ENCODE assay signal across 1 cellular context in the genomic region with DNA sequence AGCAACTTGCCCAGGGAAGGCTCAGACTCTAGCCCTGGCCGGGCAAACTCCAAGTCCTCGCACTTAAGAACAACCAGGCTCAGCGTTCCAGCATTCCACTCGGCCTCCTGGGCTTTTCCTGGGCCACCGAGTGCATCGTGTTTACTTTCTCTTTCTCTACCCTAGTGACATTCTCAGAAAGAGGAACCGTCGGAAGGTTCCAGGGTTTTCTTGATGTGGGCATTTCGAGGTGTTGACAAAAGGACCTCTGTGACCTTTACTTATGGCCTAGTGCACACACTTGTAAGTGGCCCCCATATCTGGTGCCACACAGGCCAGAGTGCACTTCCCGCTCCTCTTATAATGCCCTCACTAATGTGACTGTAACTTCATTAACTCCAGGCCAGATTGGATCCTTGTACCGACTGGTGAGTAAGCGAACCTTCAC.
A peak's percentile ranks its signal among the peaks of the same experiment; 100 is the strongest.
TF ChIP-seq lines count a peak whose summit lies in the region.

No MANE protein-coding gene starts in this region.

TF ChIP-seq in HepG2, 621 proteins besides CTCF, POLR2A, EP300 and RAD21 (continued from another document):
- TF ChIP-seq, protein P1, sequence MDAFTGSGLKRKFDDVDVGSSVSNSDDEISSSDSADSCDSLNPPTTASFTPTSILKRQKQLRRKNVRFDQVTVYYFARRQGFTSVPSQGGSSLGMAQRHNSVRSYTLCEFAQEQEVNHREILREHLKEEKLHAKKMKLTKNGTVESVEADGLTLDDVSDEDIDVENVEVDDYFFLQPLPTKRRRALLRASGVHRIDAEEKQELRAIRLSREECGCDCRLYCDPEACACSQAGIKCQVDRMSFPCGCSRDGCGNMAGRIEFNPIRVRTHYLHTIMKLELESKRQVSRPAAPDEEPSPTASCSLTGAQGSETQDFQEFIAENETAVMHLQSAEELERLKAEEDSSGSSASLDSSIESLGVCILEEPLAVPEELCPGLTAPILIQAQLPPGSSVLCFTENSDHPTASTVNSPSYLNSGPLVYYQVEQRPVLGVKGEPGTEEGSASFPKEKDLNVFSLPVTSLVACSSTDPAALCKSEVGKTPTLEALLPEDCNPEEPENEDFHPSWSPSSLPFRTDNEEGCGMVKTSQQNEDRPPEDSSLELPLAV (CRISPR knock-in tag; conservative IDR thresholded peaks at IDR 0.05; ENCODE audit: low read depth): no peak
- TF ChIP-seq GATAD1 (CRISPR knock-in tag; IDR thresholded peaks at IDR 0.05): peak; percentile 26; the same call in 1 of the 2 replicates
- no peak for TF ChIP-seq RCOR2 (CRISPR knock-in tag; IDR thresholded peaks at IDR 0.05)
- TF ChIP-seq ZNF468 (CRISPR knock-in tag; IDR thresholded peaks at IDR 0.05): no peak
- 0 out of 2 replicates have a peak, but pooled peaks have one; percentile 8 for TF ChIP-seq ELF1 (CRISPR knock-in tag; IDR thresholded peaks at IDR 0.05)
- TF ChIP-seq TGIF2 (CRISPR knock-in tag; IDR thresholded peaks at IDR 0.05): peak; percentile 68; the same call in 1 of the 2 replicates
- peak; percentile 41; the same call in 1 of the 2 replicates for TF ChIP-seq NFIC (IDR thresholded peaks at IDR 0.05; ENCODE audit: low read length)
- TF ChIP-seq, protein P2, sequence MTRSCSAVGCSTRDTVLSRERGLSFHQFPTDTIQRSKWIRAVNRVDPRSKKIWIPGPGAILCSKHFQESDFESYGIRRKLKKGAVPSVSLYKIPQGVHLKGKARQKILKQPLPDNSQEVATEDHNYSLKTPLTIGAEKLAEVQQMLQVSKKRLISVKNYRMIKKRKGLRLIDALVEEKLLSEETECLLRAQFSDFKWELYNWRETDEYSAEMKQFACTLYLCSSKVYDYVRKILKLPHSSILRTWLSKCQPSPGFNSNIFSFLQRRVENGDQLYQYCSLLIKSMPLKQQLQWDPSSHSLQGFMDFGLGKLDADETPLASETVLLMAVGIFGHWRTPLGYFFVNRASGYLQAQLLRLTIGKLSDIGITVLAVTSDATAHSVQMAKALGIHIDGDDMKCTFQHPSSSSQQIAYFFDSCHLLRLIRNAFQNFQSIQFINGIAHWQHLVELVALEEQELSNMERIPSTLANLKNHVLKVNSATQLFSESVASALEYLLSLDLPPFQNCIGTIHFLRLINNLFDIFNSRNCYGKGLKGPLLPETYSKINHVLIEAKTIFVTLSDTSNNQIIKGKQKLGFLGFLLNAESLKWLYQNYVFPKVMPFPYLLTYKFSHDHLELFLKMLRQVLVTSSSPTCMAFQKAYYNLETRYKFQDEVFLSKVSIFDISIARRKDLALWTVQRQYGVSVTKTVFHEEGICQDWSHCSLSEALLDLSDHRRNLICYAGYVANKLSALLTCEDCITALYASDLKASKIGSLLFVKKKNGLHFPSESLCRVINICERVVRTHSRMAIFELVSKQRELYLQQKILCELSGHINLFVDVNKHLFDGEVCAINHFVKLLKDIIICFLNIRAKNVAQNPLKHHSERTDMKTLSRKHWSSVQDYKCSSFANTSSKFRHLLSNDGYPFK (CRISPR knock-in tag; IDR thresholded peaks at IDR 0.05; ENCODE audit: borderline replicate concordance): no peak; the same call in 1 of the 2 replicates
- TF ChIP-seq FOXA3 (CRISPR knock-in tag; IDR thresholded peaks at IDR 0.05): peak; percentile 73
- TF ChIP-seq, protein P3, sequence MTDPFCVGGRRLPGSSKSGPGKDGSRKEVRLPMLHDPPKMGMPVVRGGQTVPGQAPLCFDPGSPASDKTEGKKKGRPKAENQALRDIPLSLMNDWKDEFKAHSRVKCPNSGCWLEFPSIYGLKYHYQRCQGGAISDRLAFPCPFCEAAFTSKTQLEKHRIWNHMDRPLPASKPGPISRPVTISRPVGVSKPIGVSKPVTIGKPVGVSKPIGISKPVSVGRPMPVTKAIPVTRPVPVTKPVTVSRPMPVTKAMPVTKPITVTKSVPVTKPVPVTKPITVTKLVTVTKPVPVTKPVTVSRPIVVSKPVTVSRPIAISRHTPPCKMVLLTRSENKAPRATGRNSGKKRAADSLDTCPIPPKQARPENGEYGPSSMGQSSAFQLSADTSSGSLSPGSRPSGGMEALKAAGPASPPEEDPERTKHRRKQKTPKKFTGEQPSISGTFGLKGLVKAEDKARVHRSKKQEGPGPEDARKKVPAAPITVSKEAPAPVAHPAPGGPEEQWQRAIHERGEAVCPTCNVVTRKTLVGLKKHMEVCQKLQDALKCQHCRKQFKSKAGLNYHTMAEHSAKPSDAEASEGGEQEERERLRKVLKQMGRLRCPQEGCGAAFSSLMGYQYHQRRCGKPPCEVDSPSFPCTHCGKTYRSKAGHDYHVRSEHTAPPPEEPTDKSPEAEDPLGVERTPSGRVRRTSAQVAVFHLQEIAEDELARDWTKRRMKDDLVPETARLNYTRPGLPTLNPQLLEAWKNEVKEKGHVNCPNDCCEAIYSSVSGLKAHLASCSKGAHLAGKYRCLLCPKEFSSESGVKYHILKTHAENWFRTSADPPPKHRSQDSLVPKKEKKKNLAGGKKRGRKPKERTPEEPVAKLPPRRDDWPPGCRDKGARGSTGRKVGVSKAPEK (CRISPR knock-in tag; IDR thresholded peaks at IDR 0.05; ENCODE audit: borderline replicate concordance): no peak
- no peak for TF ChIP-seq ZNF709 (CRISPR knock-in tag; IDR thresholded peaks at IDR 0.05)
- no peak for TF ChIP-seq ZNF670 (CRISPR knock-in tag; IDR thresholded peaks at IDR 0.05; ENCODE audit: borderline replicate concordance)
- TF ChIP-seq ZBTB3 (CRISPR knock-in tag; IDR thresholded peaks at IDR 0.05; ENCODE audit: borderline replicate concordance, low read depth): no peak
- TF ChIP-seq, protein P4, sequence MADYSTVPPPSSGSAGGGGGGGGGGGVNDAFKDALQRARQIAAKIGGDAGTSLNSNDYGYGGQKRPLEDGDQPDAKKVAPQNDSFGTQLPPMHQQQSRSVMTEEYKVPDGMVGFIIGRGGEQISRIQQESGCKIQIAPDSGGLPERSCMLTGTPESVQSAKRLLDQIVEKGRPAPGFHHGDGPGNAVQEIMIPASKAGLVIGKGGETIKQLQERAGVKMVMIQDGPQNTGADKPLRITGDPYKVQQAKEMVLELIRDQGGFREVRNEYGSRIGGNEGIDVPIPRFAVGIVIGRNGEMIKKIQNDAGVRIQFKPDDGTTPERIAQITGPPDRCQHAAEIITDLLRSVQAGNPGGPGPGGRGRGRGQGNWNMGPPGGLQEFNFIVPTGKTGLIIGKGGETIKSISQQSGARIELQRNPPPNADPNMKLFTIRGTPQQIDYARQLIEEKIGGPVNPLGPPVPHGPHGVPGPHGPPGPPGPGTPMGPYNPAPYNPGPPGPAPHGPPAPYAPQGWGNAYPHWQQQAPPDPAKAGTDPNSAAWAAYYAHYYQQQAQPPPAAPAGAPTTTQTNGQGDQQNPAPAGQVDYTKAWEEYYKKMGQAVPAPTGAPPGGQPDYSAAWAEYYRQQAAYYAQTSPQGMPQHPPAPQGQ (CRISPR knock-in tag; IDR thresholded peaks at IDR 0.05; ENCODE audit: borderline replicate concordance): no peak
